Comparison of ENCODE assay signal across 22 cellular contexts in the genomic region with DNA sequence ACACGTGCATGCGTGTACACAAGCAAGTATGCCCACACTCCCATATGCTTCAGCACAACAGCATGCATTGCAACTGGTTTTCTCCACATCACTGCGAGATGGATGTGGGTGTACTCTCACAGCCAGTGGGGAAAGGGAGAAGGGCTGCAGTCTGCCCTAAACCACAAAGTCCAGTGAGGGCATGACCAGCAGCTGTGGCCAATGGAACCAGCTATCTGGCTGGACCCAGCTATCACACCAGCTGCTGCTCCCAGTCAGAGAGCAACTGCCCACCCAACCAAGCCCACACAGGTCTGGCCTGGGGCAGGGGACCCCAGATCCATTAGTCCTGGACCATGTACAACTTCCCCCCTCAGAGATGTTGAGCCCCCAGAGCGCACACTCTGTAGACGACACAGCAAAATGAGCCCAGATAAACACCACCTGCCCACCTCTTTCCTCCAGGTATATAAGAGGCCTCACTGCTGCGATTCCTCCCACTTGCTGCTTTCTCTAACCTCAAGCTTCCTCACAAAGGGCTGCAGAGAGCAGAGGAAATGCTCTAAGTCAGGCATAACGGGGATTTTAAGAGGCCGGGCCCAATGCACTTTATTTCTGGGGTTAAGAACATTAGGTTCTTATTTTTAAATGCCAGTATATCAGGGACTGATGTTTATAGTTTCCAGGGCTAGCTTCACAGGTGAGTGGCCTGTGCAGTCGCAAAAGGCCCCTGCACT. TPM values are rescaled to one million over a fixed set of nuclear protein-coding genes. Genes with fewer than 3 reads are reported as not detected.
DNase-seq lines count a peak whose midpoint lies in the region; ATAC-seq, FAIRE-seq and TF ChIP-seq lines count a peak whose summit lies in the region.
"Had no signal": no experiment of that assay in that cellular context is flagged by ENCODE, and none has a peak within 500 bp of the region (broad histone marks: within the 10 kb centered on the region; RNA-seq: fewer than 3 reads in every experiment).

No MANE protein-coding gene starts in this region.

- no peak overlapping the region for H3K4me2 ChIP-seq in HepG2 (ENCODE audit: low read depth, low read length)
- H3K4me2 ChIP-seq: A549 had no signal

- TF ChIP-seq EP300 in HepG2 (IDR thresholded peaks at IDR 0.05; ENCODE audit: low read depth in 2 of 2, low read length in 2 of 2) (no peak), HepG2 (CRISPR knock-in tag; IDR thresholded peaks at IDR 0.05; ENCODE audit: borderline replicate concordance) (no peak)

- intact Hi-C loops in HepG2 (cut with micrococcal nuclease; ENCODE audit: unreplicated experiment), result loop anchor here (10.0 kb wide), 1 partner anchor 135 kb away; no protein-coding TSS in a partner anchor

- no peak for TF ChIP-seq POLR2A in HepG2 (IDR thresholded peaks at IDR 0.05; ENCODE audit: insufficient read depth in 1 of 2, low read depth in 2 of 2, low read length in 2 of 2)

- no peak overlapping the region for H3K4me3 Mint-ChIP-seq in activated naive CD8-positive, alpha-beta T cell treated with anti-CD3 and anti-CD28 coated beads, Interleukin-2, amount 10 ng/mL, durations not matched to agents 7 days and 5 days
- H3K4me3 Mint-ChIP-seq in activated naive CD8-positive, alpha-beta T cell treated with anti-CD3 and anti-CD28 coated beads for 36 hours, result no peak overlapping the region
- no peak overlapping the region for H3K4me3 Mint-ChIP-seq in type B pancreatic cell
- H3K4me3 Mint-ChIP-seq in immature natural killer cell, result no peak overlapping the region
- H3K4me3 Mint-ChIP-seq: activated T-helper 17 cell treated with anti-CD3 and anti-CD28 coated beads, Interleukin-2, amount 50 U/mL, for 72 hours; nephron progenitor cell had no signal

- BruUV-seq in HepG2 (replicated peaks; lab: Mats Ljungman, UMichigan), result no TSS peak

- H3K27me3 ChIP-seq in HepG2 (ENCODE audit: control insufficient read depth in 1 of 2, insufficient read depth in 2 of 2, low read length in 2 of 2), result no peaks in the 10 kb centered on the region
- H3K27me3 ChIP-seq: adrenal gland; BLaER1 treated with 17β-estradiol and CSF1 and Interleukin-3, amounts not matched to agents 10 nM and 100 nM; dorsolateral prefrontal cortex; uterus had no signal

- no peak for FAIRE-seq in HepG2 (lab: Jason Lieb, UNC)
- FAIRE-seq: A549 had no signal

- H3K36me3 ChIP-seq in HepG2 (replicated peaks in 1 of 2; ENCODE audit: control insufficient read depth in 1 of 2, insufficient read depth in 2 of 2, low read length in 2 of 2), result peaks cover 0 to 11% of the 10 kb centered on the region in 2 experiments; a peak in 2 of 5 replicates
- H3K36me3 ChIP-seq: adrenal gland; BLaER1 treated with 17β-estradiol and CSF1 and Interleukin-3, amounts not matched to agents 10 nM and 100 nM; uterus had no signal

- H3K27me3 Mint-ChIP-seq in activated naive CD8-positive, alpha-beta T cell treated with anti-CD3 and anti-CD28 coated beads, Interleukin-2, amount 10 ng/mL, durations not matched to agents 7 days and 5 days, result peaks cover 8% of the 10 kb centered on the region
- no peaks in the 10 kb centered on the region for H3K27me3 Mint-ChIP-seq in activated naive CD8-positive, alpha-beta T cell treated with anti-CD3 and anti-CD28 coated beads for 36 hours
- H3K27me3 Mint-ChIP-seq in type B pancreatic cell, result no peaks in the 10 kb centered on the region
- peaks cover 0 to 4% (median 4%) of the 10 kb centered on the region in 3 donors for H3K27me3 Mint-ChIP-seq in immature natural killer cell (ENCODE audit: low read depth in 3 of 3)
- H3K27me3 Mint-ChIP-seq: activated T-helper 17 cell treated with anti-CD3 and anti-CD28 coated beads, Interleukin-2, amount 50 U/mL, for 72 hours had no signal

- H3K9ac ChIP-seq in HepG2 (ENCODE audit: insufficient read depth, low read depth, low read length), result no peak overlapping the region

- no peak overlapping the region for H3K27ac Mint-ChIP-seq in activated naive CD8-positive, alpha-beta T cell treated with anti-CD3 and anti-CD28 coated beads, Interleukin-2, amount 10 ng/mL, durations not matched to agents 7 days and 5 days
- no peak overlapping the region for H3K27ac Mint-ChIP-seq in activated naive CD8-positive, alpha-beta T cell treated with anti-CD3 and anti-CD28 coated beads for 36 hours
- H3K27ac Mint-ChIP-seq in type B pancreatic cell, result peak overlapping the region; percentile 25
- no peak overlapping the region for H3K27ac Mint-ChIP-seq in immature natural killer cell
- H3K27ac Mint-ChIP-seq: activated T-helper 17 cell treated with anti-CD3 and anti-CD28 coated beads, Interleukin-2, amount 50 U/mL, for 72 hours; nephron progenitor cell had no signal

- H3K9me3 Mint-ChIP-seq in activated naive CD8-positive, alpha-beta T cell treated with anti-CD3 and anti-CD28 coated beads, Interleukin-2, amount 10 ng/mL, durations not matched to agents 7 days and 5 days, result no peaks in the 10 kb centered on the region
- no peaks in the 10 kb centered on the region for H3K9me3 Mint-ChIP-seq in activated naive CD8-positive, alpha-beta T cell treated with anti-CD3 and anti-CD28 coated beads for 36 hours
- H3K9me3 Mint-ChIP-seq in type B pancreatic cell (no peaks in the 10 kb centered on the region), immature natural killer cell (no peaks in the 10 kb centered on the region)
- H3K9me3 Mint-ChIP-seq: activated T-helper 17 cell treated with anti-CD3 and anti-CD28 coated beads, Interleukin-2, amount 50 U/mL, for 72 hours; nephron progenitor cell had no signal

- 95% methylated on average over 7 of the region's 9 CpGs for WGBS in HepG2 (ENCODE audit: low lambda C conversion rate)

- no peak overlapping the region for H3K4me3 ChIP-seq in HepG2 (replicated peaks in 1 of 3; ENCODE audit: insufficient read depth in 1 of 3, low read depth in 2 of 3, low read length in 3 of 3)
- H3K4me3 ChIP-seq: A549; adrenal gland; BLaER1 treated with 17β-estradiol and CSF1 and Interleukin-3, amounts not matched to agents 10 nM and 100 nM; dorsolateral prefrontal cortex; skin epidermis; uterus had no signal

- H4K20me1 ChIP-seq in HepG2 (ENCODE audit: insufficient read depth, low read length), result peaks cover 22% of the 10 kb centered on the region

- H3K4me1 ChIP-seq in HepG2 (ENCODE audit: insufficient read depth, low read length), result peaks cover 99% of the 10 kb centered on the region

- H2AFZ ChIP-seq in HepG2 (ENCODE audit: low read length), result no peak overlapping the region

- TF ChIP-seq CTCF in HepG2 (CRISPR knock-in tag; IDR thresholded peaks at IDR 0.05), result no peak
- no peak for TF ChIP-seq CTCF in type B pancreatic cell (conservative IDR thresholded peaks at IDR 0.05)

- peaks cover 97% of the 10 kb centered on the region for H3K79me2 ChIP-seq in HepG2 (ENCODE audit: insufficient read depth, low read length)

- ATAC-seq in activated naive CD8-positive, alpha-beta T cell treated with anti-CD3 and anti-CD28 coated beads, Interleukin-2, amount 10 ng/mL, durations not matched to agents 7 days and 5 days (ENCODE audit: low read depth), result peak; percentile 66
- no peak for ATAC-seq in HepG2
- ATAC-seq: A549; activated T-helper 17 cell treated with anti-CD3 and anti-CD28 coated beads, Interleukin-2, amount 50 U/mL, for 72 hours had no signal

- TF ChIP-seq RAD21 in HepG2 (CRISPR knock-in tag; IDR thresholded peaks at IDR 0.05), result no peak

- H3K4me1 Mint-ChIP-seq in activated naive CD8-positive, alpha-beta T cell treated with anti-CD3 and anti-CD28 coated beads, Interleukin-2, amount 10 ng/mL, durations not matched to agents 7 days and 5 days, result peaks cover 5% of the 10 kb centered on the region
- H3K4me1 Mint-ChIP-seq in activated naive CD8-positive, alpha-beta T cell treated with anti-CD3 and anti-CD28 coated beads for 36 hours, result peaks cover 7% of the 10 kb centered on the region
- peaks cover 48% of the 10 kb centered on the region for H3K4me1 Mint-ChIP-seq in type B pancreatic cell (ENCODE audit: unreplicated experiment)
- H3K4me1 Mint-ChIP-seq in immature natural killer cell, result peaks cover 0 to 2% of the 10 kb centered on the region in 2 donors
- H3K4me1 Mint-ChIP-seq: activated T-helper 17 cell treated with anti-CD3 and anti-CD28 coated beads, Interleukin-2, amount 50 U/mL, for 72 hours had no signal

- no peaks in the 10 kb centered on the region for H3K9me3 ChIP-seq in HepG2 (ENCODE audit: low read length)
- H3K9me3 ChIP-seq: A549; adrenal gland; BLaER1 treated with 17β-estradiol and CSF1 and Interleukin-3, amounts not matched to agents 10 nM and 100 nM; uterus had no signal

- no peaks in the 10 kb centered on the region for H3K36me3 Mint-ChIP-seq in activated naive CD8-positive, alpha-beta T cell treated with anti-CD3 and anti-CD28 coated beads, Interleukin-2, amount 10 ng/mL, durations not matched to agents 7 days and 5 days
- H3K36me3 Mint-ChIP-seq in activated naive CD8-positive, alpha-beta T cell treated with anti-CD3 and anti-CD28 coated beads for 36 hours, result no peaks in the 10 kb centered on the region
- H3K36me3 Mint-ChIP-seq in type B pancreatic cell (no peaks in the 10 kb centered on the region), immature natural killer cell (no peaks in the 10 kb centered on the region)

- DNase-seq in activated naive CD8-positive, alpha-beta T cell treated with anti-CD3 and anti-CD28 coated beads, Interleukin-2, amount 10 ng/mL, durations not matched to agents 7 days and 5 days, result no peak
- DNase-seq in activated naive CD8-positive, alpha-beta T cell treated with anti-CD3 and anti-CD28 coated beads for 36 hours, result no peak
- DNase-seq in Kasumi-1 (lab: John Stamatoyannopoulos, UW), result peak; percentile 8 to 21
- no peak for DNase-seq in HepG2 (ENCODE audit: low spot score)
- no peak for DNase-seq in type B pancreatic cell (ENCODE audit: extremely low spot score, unreplicated experiment)
- no peak for DNase-seq in immature natural killer cell
- DNase-seq in activated gamma-delta T cell treated with Interleukin-2 at 50 U/mL for 16 hours, result no peak
- no peak for DNase-seq in activated effector memory CD4-positive, alpha-beta T cell treated with anti-CD3 and anti-CD28 coated beads, Interleukin-2, amount 50 U/mL, for 16 hours
- DNase-seq: adrenal gland; central memory CD4-positive, alpha-beta T cell; dorsolateral prefrontal cortex; foreskin melanocyte; mesendoderm; NCI-H1930; NCI-H446; nephron progenitor cell; posterior cingulate gyrus; uterus had no signal

- no peak overlapping the region for H3K27ac ChIP-seq in HepG2 (ENCODE audit: extremely low read length, insufficient read depth, low read length)
- H3K27ac ChIP-seq: adrenal gland; BLaER1 treated with 17β-estradiol and CSF1 and Interleukin-3, amounts not matched to agents 10 nM and 100 nM; skin epidermis; uterus had no signal

- POLR2A ChIA-PET in activated naive CD8-positive, alpha-beta T cell treated with anti-CD3 and anti-CD28 coated beads, Interleukin-2, amount 10 ng/mL, durations not matched to agents 7 days and 5 days (lab: Charles Lee), result no interaction called here
- POLR2A ChIA-PET in HepG2 (lab: Yijun Ruan, JAX), result interaction anchor here (0.9 kb wide), 1 partner anchor 17 kb away, joined by 3 read pairs; no protein-coding TSS in a partner anchor

- CTCF ChIA-PET in HepG2 (lab: Yijun Ruan, JAX; ENCODE audit: low intra/inter-chr PET ratio, low total read pairs), result no interaction called here

- in situ Hi-C loops in HepG2 (cut with HindIII; ENCODE audit: extremely low pct_ligation_motif_present, low pct_unique_long_range_greater_than_20kb), result no loop called here

RNA-seq across cellular contexts. Expression of a gene that starts 38.9 kb away (rescaled TPM):
- total RNA-seq in activated naive CD8-positive, alpha-beta T cell treated with anti-CD3 and anti-CD28 coated beads, Interleukin-2, amount 10 ng/mL, durations not matched to agents 7 days and 5 days, result 1 to 10 TPM in 1 of 2 experiments, under 1 TPM in 1; 0.78 to 1.1 TPM
- 1 to 10 TPM; 1.2 to 1.8 TPM for total RNA-seq in activated naive CD8-positive, alpha-beta T cell treated with anti-CD3 and anti-CD28 coated beads for 36 hours
- 14.7 and 19.4 TPM in 2 replicates for total RNA-seq in HepG2 (2016; rRNA removed; fragmentation: Illumina TruSeq; extraction: Trizol)
- total RNA-seq in HepG2 (2016; cell fraction: cytosol; rRNA removed; fragmentation: Illumina TruSeq; extraction: Trizol; ENCODE audit: low read depth), result 7.3 and 8.2 TPM in 2 replicates
- total RNA-seq in HepG2 (2016; cell fraction: insoluble cytoplasmic fraction; rRNA removed; fragmentation: Illumina TruSeq; extraction: Trizol), result 12.9 and 18.0 TPM in 2 replicates
- total RNA-seq in HepG2 (2016; cell fraction: membrane; rRNA removed; fragmentation: Illumina TruSeq; extraction: Trizol), result 16.0 and 20.4 TPM in 2 replicates
- 12.0 and 14.5 TPM in 2 replicates for total RNA-seq in HepG2 (2016; cell fraction: nucleus; rRNA removed; fragmentation: Illumina TruSeq; extraction: Trizol)
- polyA plus RNA-seq in HepG2 (2011; rRNA removed), result 20.7 and 25.3 TPM in 2 replicates
- 19.8 and 24.1 TPM in 2 replicates for polyA plus RNA-seq in HepG2 (2011; cell fraction: cytosol; rRNA removed)
- polyA plus RNA-seq in HepG2 (2011; cell fraction: nucleus; rRNA removed), result 26.3 and 29.8 TPM in 2 replicates
- 16.2 and 22.8 TPM in 2 replicates for polyA plus RNA-seq in HepG2 (2012)
- polyA plus RNA-seq in HepG2 (2016; cell fraction: cytosol; fragmentation: Illumina TruSeq; extraction: Trizol; ENCODE audit: low read depth), result 9.0 and 11.2 TPM in 2 replicates
- 21.3 and 23.2 TPM in 2 replicates for polyA plus RNA-seq in HepG2 (2016; cell fraction: insoluble cytoplasmic fraction; fragmentation: Illumina TruSeq; extraction: Trizol; ENCODE audit: low read depth)
- 18.0 and 21.9 TPM in 2 replicates for polyA plus RNA-seq in HepG2 (2016; cell fraction: membrane; fragmentation: Illumina TruSeq; extraction: Trizol; ENCODE audit: low read depth)
- 17.6 and 17.8 TPM in 2 replicates for polyA plus RNA-seq in HepG2 (2016; cell fraction: nucleus; fragmentation: Illumina TruSeq; extraction: Trizol; ENCODE audit: insufficient read depth, low read depth)
- 8.6 and 37.7 TPM in 2 replicates for polyA minus RNA-seq in HepG2 (2011; rRNA and poly(A)+ RNA removed; ENCODE audit: low replicate concordance)
- polyA minus RNA-seq in HepG2 (2011; cell fraction: cytosol; rRNA and poly(A)+ RNA removed), result 28.1 and 28.8 TPM in 2 replicates
- polyA minus RNA-seq in HepG2 (2011; cell fraction: nucleus; rRNA and poly(A)+ RNA removed), result 42.1 and 49.2 TPM in 2 replicates
- 14.4 and 20.0 TPM in 2 replicates for total RNA-seq in type B pancreatic cell (ENCODE audit: low replicate concordance)
- under 1 TPM; 0.39 to 0.70 (median 0.57) TPM for polyA plus RNA-seq in immature natural killer cell

Comparison
In these comparisons a context has a peak if more than half of its experiments do, and no peak if none do; other contexts are left out.
1. DNase-seq: peak in Kasumi-1 (2 of 2); none in activated naive CD8-positive, alpha-beta T cell treated with anti-CD3 and anti-CD28 coated beads, Interleukin-2, amount 10 ng/mL, durations not matched to agents 7 days and 5 days (single experiment), activated naive CD8-positive, alpha-beta T cell treated with anti-CD3 and anti-CD28 coated beads for 36 hours (single experiment), HepG2 (single experiment), type B pancreatic cell (single experiment), immature natural killer cell (0 of 3), activated gamma-delta T cell treated with Interleukin-2 at 50 U/mL for 16 hours (single experiment) and activated effector memory CD4-positive, alpha-beta T cell treated with anti-CD3 and anti-CD28 coated beads, Interleukin-2, amount 50 U/mL, for 16 hours (single experiment).